In the genomic region with DNA sequence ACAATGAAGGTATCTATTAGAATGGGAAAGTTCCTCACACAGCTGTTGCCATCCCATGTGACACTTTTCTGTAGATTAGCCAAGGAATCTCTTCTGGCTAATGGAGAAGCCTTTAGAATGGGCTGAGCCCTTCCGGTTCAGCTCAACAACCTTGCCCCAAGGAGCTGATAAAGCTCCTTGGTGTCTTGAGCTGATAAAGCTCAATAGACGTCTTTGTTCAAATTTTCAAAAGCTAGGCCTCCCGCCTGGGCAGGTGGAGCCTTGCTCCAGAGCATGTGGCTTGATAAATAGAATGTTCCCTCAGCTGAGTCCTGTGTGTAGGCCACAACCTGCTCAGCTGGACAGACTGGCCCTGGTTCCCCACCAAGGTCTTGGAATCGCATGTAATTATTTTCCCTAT, we compare ENCODE assay signal across 1 cellular context.
A peak's percentile ranks its signal among the peaks of the same experiment; 100 is the strongest.
TF ChIP-seq lines count a peak whose summit lies in the region.

No MANE protein-coding gene starts in this region.

TF ChIP-seq in K562, 482 proteins besides CTCF, POLR2A, EP300 and RAD21 (continued from another document and continues in another):
- TF ChIP-seq, protein P1, sequence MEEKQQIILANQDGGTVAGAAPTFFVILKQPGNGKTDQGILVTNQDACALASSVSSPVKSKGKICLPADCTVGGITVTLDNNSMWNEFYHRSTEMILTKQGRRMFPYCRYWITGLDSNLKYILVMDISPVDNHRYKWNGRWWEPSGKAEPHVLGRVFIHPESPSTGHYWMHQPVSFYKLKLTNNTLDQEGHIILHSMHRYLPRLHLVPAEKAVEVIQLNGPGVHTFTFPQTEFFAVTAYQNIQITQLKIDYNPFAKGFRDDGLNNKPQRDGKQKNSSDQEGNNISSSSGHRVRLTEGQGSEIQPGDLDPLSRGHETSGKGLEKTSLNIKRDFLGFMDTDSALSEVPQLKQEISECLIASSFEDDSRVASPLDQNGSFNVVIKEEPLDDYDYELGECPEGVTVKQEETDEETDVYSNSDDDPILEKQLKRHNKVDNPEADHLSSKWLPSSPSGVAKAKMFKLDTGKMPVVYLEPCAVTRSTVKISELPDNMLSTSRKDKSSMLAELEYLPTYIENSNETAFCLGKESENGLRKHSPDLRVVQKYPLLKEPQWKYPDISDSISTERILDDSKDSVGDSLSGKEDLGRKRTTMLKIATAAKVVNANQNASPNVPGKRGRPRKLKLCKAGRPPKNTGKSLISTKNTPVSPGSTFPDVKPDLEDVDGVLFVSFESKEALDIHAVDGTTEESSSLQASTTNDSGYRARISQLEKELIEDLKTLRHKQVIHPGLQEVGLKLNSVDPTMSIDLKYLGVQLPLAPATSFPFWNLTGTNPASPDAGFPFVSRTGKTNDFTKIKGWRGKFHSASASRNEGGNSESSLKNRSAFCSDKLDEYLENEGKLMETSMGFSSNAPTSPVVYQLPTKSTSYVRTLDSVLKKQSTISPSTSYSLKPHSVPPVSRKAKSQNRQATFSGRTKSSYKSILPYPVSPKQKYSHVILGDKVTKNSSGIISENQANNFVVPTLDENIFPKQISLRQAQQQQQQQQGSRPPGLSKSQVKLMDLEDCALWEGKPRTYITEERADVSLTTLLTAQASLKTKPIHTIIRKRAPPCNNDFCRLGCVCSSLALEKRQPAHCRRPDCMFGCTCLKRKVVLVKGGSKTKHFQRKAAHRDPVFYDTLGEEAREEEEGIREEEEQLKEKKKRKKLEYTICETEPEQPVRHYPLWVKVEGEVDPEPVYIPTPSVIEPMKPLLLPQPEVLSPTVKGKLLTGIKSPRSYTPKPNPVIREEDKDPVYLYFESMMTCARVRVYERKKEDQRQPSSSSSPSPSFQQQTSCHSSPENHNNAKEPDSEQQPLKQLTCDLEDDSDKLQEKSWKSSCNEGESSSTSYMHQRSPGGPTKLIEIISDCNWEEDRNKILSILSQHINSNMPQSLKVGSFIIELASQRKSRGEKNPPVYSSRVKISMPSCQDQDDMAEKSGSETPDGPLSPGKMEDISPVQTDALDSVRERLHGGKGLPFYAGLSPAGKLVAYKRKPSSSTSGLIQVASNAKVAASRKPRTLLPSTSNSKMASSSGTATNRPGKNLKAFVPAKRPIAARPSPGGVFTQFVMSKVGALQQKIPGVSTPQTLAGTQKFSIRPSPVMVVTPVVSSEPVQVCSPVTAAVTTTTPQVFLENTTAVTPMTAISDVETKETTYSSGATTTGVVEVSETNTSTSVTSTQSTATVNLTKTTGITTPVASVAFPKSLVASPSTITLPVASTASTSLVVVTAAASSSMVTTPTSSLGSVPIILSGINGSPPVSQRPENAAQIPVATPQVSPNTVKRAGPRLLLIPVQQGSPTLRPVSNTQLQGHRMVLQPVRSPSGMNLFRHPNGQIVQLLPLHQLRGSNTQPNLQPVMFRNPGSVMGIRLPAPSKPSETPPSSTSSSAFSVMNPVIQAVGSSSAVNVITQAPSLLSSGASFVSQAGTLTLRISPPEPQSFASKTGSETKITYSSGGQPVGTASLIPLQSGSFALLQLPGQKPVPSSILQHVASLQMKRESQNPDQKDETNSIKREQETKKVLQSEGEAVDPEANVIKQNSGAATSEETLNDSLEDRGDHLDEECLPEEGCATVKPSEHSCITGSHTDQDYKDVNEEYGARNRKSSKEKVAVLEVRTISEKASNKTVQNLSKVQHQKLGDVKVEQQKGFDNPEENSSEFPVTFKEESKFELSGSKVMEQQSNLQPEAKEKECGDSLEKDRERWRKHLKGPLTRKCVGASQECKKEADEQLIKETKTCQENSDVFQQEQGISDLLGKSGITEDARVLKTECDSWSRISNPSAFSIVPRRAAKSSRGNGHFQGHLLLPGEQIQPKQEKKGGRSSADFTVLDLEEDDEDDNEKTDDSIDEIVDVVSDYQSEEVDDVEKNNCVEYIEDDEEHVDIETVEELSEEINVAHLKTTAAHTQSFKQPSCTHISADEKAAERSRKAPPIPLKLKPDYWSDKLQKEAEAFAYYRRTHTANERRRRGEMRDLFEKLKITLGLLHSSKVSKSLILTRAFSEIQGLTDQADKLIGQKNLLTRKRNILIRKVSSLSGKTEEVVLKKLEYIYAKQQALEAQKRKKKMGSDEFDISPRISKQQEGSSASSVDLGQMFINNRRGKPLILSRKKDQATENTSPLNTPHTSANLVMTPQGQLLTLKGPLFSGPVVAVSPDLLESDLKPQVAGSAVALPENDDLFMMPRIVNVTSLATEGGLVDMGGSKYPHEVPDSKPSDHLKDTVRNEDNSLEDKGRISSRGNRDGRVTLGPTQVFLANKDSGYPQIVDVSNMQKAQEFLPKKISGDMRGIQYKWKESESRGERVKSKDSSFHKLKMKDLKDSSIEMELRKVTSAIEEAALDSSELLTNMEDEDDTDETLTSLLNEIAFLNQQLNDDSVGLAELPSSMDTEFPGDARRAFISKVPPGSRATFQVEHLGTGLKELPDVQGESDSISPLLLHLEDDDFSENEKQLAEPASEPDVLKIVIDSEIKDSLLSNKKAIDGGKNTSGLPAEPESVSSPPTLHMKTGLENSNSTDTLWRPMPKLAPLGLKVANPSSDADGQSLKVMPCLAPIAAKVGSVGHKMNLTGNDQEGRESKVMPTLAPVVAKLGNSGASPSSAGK (IDR thresholded peaks at IDR 0.05): peak; percentile 94
- peak; percentile 45; the same call in 1 of the 2 replicates for TF ChIP-seq DPF2 (IDR thresholded peaks at IDR 0.05)
- TF ChIP-seq SOX6 (IDR thresholded peaks at IDR 0.05): peak; percentile 80
- TF ChIP-seq TCF3 (CRISPR knock-in tag; IDR thresholded peaks at IDR 0.05): peak; percentile 79
- TF ChIP-seq, protein P2, sequence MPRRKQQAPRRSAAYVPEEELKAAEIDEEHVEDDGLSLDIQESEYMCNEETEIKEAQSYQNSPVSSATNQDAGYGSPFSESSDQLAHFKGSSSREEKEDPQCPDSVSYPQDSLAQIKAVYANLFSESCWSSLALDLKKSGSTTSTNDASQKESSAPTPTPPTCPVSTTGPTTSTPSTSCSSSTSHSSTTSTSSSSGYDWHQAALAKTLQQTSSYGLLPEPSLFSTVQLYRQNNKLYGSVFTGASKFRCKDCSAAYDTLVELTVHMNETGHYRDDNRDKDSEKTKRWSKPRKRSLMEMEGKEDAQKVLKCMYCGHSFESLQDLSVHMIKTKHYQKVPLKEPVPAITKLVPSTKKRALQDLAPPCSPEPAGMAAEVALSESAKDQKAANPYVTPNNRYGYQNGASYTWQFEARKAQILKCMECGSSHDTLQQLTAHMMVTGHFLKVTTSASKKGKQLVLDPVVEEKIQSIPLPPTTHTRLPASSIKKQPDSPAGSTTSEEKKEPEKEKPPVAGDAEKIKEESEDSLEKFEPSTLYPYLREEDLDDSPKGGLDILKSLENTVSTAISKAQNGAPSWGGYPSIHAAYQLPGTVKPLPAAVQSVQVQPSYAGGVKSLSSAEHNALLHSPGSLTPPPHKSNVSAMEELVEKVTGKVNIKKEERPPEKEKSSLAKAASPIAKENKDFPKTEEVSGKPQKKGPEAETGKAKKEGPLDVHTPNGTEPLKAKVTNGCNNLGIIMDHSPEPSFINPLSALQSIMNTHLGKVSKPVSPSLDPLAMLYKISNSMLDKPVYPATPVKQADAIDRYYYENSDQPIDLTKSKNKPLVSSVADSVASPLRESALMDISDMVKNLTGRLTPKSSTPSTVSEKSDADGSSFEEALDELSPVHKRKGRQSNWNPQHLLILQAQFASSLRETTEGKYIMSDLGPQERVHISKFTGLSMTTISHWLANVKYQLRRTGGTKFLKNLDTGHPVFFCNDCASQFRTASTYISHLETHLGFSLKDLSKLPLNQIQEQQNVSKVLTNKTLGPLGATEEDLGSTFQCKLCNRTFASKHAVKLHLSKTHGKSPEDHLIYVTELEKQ (CRISPR knock-in tag; IDR thresholded peaks at IDR 0.05): no peak
- TF ChIP-seq TEAD2 (tag; IDR thresholded peaks at IDR 0.05): no peak
- no peak for TF ChIP-seq HMGN3 (IDR thresholded peaks at IDR 0.05; ENCODE audit: borderline replicate concordance, extremely low read depth, insufficient read length, low read depth, low read length)
- 0 out of 4 replicates have a peak, but pooled peaks have one; percentile 17 to 43 for TF ChIP-seq TRIM24 (IDR thresholded peaks at IDR 0.05)
- TF ChIP-seq, protein P3, sequence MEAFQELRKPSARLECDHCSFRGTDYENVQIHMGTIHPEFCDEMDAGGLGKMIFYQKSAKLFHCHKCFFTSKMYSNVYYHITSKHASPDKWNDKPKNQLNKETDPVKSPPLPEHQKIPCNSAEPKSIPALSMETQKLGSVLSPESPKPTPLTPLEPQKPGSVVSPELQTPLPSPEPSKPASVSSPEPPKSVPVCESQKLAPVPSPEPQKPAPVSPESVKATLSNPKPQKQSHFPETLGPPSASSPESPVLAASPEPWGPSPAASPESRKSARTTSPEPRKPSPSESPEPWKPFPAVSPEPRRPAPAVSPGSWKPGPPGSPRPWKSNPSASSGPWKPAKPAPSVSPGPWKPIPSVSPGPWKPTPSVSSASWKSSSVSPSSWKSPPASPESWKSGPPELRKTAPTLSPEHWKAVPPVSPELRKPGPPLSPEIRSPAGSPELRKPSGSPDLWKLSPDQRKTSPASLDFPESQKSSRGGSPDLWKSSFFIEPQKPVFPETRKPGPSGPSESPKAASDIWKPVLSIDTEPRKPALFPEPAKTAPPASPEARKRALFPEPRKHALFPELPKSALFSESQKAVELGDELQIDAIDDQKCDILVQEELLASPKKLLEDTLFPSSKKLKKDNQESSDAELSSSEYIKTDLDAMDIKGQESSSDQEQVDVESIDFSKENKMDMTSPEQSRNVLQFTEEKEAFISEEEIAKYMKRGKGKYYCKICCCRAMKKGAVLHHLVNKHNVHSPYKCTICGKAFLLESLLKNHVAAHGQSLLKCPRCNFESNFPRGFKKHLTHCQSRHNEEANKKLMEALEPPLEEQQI (IDR thresholded peaks at IDR 0.05): no peak
- TF ChIP-seq, protein P4, sequence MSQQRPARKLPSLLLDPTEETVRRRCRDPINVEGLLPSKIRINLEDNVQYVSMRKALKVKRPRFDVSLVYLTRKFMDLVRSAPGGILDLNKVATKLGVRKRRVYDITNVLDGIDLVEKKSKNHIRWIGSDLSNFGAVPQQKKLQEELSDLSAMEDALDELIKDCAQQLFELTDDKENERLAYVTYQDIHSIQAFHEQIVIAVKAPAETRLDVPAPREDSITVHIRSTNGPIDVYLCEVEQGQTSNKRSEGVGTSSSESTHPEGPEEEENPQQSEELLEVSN (IDR thresholded peaks at IDR 0.05; ENCODE audit: borderline replicate concordance in 1 of 2, extremely low read depth in 1 of 2, insufficient read depth in 1 of 2, insufficient read length in 1 of 2, low read depth in 1 of 2, low read length in 1 of 2, poor library complexity in 1 of 2, severe bottlenecking in 1 of 2): peak; percentile 19 to 59
- no peak for TF ChIP-seq HNRNPUL1 (IDR thresholded peaks at IDR 0.05; ENCODE audit: low read length)
- no peak for TF ChIP-seq ZNF436 (CRISPR knock-in tag; IDR thresholded peaks at IDR 0.05)
- no peak for TF ChIP-seq SNIP1 (IDR thresholded peaks at IDR 0.05; ENCODE audit: low read depth)
- TF ChIP-seq MYC (IDR thresholded peaks at IDR 0.05; ENCODE audit: low read depth, low read length): peak; percentile 56; the same call in 1 of the 2 replicates
- no peak for TF ChIP-seq MYC (CRISPR knock-in tag; IDR thresholded peaks at IDR 0.05; ENCODE audit: borderline replicate concordance, low read depth)
- TF ChIP-seq SUPT5H (IDR thresholded peaks at IDR 0.05): no peak
- TF ChIP-seq, protein P5, sequence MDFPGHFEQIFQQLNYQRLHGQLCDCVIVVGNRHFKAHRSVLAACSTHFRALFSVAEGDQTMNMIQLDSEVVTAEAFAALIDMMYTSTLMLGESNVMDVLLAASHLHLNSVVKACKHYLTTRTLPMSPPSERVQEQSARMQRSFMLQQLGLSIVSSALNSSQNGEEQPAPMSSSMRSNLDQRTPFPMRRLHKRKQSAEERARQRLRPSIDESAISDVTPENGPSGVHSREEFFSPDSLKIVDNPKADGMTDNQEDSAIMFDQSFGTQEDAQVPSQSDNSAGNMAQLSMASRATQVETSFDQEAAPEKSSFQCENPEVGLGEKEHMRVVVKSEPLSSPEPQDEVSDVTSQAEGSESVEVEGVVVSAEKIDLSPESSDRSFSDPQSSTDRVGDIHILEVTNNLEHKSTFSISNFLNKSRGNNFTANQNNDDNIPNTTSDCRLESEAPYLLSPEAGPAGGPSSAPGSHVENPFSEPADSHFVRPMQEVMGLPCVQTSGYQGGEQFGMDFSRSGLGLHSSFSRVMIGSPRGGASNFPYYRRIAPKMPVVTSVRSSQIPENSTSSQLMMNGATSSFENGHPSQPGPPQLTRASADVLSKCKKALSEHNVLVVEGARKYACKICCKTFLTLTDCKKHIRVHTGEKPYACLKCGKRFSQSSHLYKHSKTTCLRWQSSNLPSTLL (IDR thresholded peaks at IDR 0.05): no peak
- TF ChIP-seq, protein P6, sequence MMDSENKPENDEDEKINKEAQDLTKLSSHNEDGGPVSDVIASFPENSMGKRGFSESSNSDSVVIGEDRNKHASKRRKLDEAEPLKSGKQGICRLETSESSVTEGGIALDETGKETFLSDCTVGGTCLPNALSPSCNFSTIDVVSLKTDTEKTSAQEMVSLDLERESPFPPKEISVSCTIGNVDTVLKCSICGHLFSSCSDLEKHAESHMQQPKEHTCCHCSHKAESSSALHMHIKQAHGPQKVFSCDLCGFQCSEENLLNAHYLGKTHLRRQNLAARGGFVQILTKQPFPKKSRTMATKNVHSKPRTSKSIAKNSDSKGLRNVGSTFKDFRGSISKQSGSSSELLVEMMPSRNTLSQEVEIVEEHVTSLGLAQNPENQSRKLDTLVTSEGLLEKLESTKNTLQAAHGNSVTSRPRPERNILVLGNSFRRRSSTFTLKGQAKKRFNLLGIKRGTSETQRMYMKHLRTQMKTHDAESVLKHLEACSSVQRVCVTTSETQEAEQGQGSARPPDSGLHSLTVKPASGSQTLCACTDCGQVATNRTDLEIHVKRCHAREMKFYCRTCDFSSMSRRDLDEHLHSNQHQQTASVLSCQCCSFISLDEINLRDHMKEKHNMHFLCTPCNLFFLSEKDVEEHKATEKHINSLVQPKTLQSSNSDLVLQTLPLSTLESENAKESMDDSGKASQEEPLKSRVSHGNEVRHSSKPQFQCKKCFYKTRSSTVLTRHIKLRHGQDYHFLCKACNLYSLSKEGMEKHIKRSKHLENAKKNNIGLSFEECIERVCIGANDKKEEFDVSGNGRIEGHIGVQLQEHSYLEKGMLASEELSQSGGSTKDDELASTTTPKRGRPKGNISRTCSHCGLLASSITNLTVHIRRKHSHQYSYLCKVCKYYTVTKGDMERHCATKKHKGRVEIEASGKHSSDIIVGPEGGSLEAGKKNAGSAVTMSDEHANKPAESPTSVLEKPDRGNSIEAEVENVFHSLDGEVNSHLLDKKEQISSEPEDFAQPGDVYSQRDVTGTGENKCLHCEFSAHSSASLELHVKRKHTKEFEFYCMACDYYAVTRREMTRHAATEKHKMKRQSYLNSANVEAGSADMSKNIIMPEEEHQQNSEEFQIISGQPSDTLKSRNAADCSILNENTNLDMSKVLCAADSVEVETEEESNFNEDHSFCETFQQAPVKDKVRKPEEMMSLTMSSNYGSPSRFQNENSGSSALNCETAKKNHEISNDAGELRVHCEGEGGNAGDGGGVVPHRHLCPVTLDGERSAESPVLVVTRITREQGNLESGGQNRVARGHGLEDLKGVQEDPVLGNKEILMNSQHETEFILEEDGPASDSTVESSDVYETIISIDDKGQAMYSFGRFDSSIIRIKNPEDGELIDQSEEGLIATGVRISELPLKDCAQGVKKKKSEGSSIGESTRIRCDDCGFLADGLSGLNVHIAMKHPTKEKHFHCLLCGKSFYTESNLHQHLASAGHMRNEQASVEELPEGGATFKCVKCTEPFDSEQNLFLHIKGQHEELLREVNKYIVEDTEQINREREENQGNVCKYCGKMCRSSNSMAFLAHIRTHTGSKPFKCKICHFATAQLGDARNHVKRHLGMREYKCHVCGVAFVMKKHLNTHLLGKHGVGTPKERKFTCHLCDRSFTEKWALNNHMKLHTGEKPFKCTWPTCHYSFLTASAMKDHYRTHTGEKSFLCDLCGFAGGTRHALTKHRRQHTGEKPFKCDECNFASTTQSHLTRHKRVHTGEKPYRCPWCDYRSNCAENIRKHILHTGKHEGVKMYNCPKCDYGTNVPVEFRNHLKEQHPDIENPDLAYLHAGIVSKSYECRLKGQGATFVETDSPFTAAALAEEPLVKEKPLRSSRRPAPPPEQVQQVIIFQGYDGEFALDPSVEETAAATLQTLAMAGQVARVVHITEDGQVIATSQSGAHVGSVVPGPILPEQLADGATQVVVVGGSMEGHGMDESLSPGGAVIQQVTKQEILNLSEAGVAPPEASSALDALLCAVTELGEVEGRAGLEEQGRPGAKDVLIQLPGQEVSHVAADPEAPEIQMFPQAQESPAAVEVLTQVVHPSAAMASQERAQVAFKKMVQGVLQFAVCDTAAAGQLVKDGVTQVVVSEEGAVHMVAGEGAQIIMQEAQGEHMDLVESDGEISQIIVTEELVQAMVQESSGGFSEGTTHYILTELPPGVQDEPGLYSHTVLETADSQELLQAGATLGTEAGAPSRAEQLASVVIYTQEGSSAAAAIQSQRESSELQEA (IDR thresholded peaks at IDR 0.05; ENCODE audit: low read depth): no peak
